Comparison of ENCODE assay signal across 1 cellular context in the genomic region with DNA sequence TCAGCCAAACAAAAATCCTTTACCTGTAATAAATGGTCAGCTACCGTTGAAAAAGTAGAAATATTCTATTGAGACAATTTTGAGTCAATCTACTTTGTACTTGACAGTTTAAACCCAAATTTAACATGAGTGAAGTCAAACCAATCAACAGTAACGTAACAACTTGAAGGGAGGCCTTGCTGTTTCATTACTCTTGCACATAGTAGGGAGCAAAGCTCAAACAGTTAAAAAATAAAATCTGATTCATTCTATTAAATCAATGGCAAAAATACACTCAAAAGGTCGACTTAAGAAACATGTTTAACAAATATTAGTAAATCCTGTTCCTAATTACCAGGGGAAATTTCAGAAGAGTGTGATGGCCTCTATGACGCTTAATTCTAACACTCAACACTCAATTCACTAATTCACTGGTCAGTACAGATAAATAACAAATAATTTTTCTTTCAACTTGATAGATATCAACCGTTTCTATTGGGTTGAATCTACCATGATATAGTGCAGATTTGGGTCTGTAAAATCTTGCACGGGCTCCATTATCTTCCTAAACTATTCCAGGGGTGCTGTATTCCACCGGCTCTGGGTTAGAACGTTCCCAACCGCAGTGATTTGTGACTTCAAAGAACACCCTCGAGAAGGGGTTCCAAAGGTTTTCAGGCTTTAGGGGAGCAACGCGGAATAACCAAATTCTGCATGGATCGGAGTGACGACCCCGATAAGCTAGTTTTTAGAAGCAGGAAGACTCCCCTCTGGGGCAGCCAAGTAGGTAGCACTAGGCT.
A peak's percentile ranks its signal among the peaks of the same experiment; 100 is the strongest.
TF ChIP-seq lines count a peak whose summit lies in the region.

No MANE protein-coding gene starts in this region.

TF ChIP-seq in HepG2, 621 proteins besides CTCF, POLR2A, EP300 and RAD21:
- TF ChIP-seq, protein P1, sequence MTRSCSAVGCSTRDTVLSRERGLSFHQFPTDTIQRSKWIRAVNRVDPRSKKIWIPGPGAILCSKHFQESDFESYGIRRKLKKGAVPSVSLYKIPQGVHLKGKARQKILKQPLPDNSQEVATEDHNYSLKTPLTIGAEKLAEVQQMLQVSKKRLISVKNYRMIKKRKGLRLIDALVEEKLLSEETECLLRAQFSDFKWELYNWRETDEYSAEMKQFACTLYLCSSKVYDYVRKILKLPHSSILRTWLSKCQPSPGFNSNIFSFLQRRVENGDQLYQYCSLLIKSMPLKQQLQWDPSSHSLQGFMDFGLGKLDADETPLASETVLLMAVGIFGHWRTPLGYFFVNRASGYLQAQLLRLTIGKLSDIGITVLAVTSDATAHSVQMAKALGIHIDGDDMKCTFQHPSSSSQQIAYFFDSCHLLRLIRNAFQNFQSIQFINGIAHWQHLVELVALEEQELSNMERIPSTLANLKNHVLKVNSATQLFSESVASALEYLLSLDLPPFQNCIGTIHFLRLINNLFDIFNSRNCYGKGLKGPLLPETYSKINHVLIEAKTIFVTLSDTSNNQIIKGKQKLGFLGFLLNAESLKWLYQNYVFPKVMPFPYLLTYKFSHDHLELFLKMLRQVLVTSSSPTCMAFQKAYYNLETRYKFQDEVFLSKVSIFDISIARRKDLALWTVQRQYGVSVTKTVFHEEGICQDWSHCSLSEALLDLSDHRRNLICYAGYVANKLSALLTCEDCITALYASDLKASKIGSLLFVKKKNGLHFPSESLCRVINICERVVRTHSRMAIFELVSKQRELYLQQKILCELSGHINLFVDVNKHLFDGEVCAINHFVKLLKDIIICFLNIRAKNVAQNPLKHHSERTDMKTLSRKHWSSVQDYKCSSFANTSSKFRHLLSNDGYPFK (CRISPR knock-in tag; IDR thresholded peaks at IDR 0.05; ENCODE audit: borderline replicate concordance): no peak
- TF ChIP-seq AGO1 (IDR thresholded peaks at IDR 0.05; ENCODE audit: low read depth, low read length, poor library complexity, severe bottlenecking): no peak
- TF ChIP-seq ATRX (CRISPR knock-in tag; IDR thresholded peaks at IDR 0.05; ENCODE audit: borderline replicate concordance): no peak
- no peak for TF ChIP-seq SRSF9 (IDR thresholded peaks at IDR 0.05; ENCODE audit: borderline replicate concordance, insufficient read depth, low read depth, low read length, poor library complexity, severe bottlenecking)
- TF ChIP-seq SOX6 (IDR thresholded peaks at IDR 0.05): no peak
- TF ChIP-seq SOX6 (CRISPR knock-in tag; IDR thresholded peaks at IDR 0.05): no peak
- no peak for TF ChIP-seq ZNF557 (CRISPR knock-in tag; IDR thresholded peaks at IDR 0.05)
- TF ChIP-seq ZNF737 (CRISPR knock-in tag; IDR thresholded peaks at IDR 0.05; ENCODE audit: borderline replicate concordance): no peak
- TF ChIP-seq SRSF1 (optimal IDR thresholded peaks at IDR 0.05; ENCODE audit: low read depth, low read length): no peak
- no peak for TF ChIP-seq PAX8 (CRISPR knock-in tag; IDR thresholded peaks at IDR 0.05; ENCODE audit: borderline replicate concordance)
- TF ChIP-seq GFI1 (CRISPR knock-in tag; IDR thresholded peaks at IDR 0.05; ENCODE audit: borderline replicate concordance): 0 out of 2 replicates have a peak, but pooled peaks have one; percentile 27
- TF ChIP-seq ZNF10 (CRISPR knock-in tag; IDR thresholded peaks at IDR 0.05; ENCODE audit: borderline replicate concordance, low read depth): no peak
- TF ChIP-seq NONO (IDR thresholded peaks at IDR 0.05): no peak
- peak; percentile 25; the same call in 1 of the 2 replicates for TF ChIP-seq NONO (CRISPR knock-in tag; conservative IDR thresholded peaks at IDR 0.05)
- peak; percentile 28; the same call in 1 of the 2 replicates for TF ChIP-seq ZC3H13 (CRISPR knock-in tag; IDR thresholded peaks at IDR 0.05)
- TF ChIP-seq, protein P2, sequence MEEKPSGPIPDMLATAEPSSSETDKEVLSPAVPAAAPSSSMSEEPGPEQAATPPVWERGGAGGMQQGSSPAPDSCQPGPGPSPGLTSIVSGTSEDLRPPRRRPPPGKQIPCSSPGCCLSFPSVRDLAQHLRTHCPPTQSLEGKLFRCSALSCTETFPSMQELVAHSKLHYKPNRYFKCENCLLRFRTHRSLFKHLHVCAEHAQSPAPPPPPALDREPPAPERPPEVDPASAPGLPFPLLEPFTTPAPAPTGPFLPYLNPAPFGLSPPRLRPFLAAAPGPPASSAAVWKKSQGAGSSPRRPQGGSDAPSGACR (CRISPR knock-in tag; IDR thresholded peaks at IDR 0.05): no peak
- TF ChIP-seq IKZF4 (CRISPR knock-in tag; IDR thresholded peaks at IDR 0.05; ENCODE audit: borderline replicate concordance, low read depth, not compliant biosample characterization): peak; percentile 1
- peak; percentile 84 for TF ChIP-seq ZKSCAN1 (IDR thresholded peaks at IDR 0.05; ENCODE audit: low read length)
- TF ChIP-seq KLF9 (CRISPR knock-in tag; IDR thresholded peaks at IDR 0.05; ENCODE audit: low read depth): no peak
- no peak for TF ChIP-seq PCBP1 (IDR thresholded peaks at IDR 0.05; ENCODE audit: borderline replicate concordance, low read depth, low read length)
- TF ChIP-seq NR2C2 (CRISPR knock-in tag; IDR thresholded peaks at IDR 0.05; ENCODE audit: borderline replicate concordance): 0 out of 2 replicates have a peak, but pooled peaks have one; percentile 1
- TF ChIP-seq ARHGAP35 (CRISPR knock-in tag; IDR thresholded peaks at IDR 0.05; ENCODE audit: borderline replicate concordance): no peak
